Comparison of ENCODE assay signal across 9 cellular contexts in the genomic region with DNA sequence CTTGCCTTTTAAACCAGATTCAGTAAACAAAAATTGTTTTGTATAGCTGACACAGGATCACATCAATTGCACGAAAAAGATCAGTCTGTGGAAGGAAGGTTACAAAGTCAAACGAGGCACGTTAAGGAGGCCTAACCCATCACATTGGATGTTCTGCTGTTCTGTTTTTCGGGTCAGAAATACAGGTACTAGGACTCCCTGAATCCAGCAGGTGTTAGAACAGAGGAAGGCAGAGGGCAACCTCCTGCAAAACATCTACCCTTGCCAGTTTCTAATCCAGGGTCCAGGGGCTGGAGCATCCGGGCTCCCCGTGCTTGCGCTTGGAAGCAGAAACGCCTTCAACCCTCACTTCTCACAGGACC.
DNase-seq lines count a peak whose midpoint lies in the region; ATAC-seq and TF ChIP-seq lines count a peak whose summit lies in the region.
"Had no signal": no experiment of that assay in that cellular context is flagged by ENCODE, and none has a peak within 500 bp of the region (broad histone marks: within the 10 kb centered on the region; RNA-seq: fewer than 3 reads in every experiment).

No MANE protein-coding gene starts in this region.

- no peak overlapping the region for H3K27ac ChIP-seq in right lobe of liver
- H3K27ac ChIP-seq in testis: peak overlapping the region in 1 of 2 donors; percentile 36

- TF ChIP-seq CTCF in astrocyte of the cerebellum (IDR thresholded peaks at IDR 0.05; ENCODE audit: low read depth, low read length, missing control alignments) (no peak), right lobe of liver (IDR thresholded peaks at IDR 0.05) (no peak), testis (IDR thresholded peaks at IDR 0.05) (no peak)

- H3K9me3 Mint-ChIP-seq in activated T-helper 2 cell treated with anti-CD3 and anti-CD28 coated beads, Interferon-gamma antibody, Interleukin-2, Interleukin-4, amounts not matched to agents 10 μg/mL and 5 μg/mL and 100 μg/mL, durations not matched to agents 14 hours and 24 hours and 36 hours: no peaks in the 10 kb centered on the region

- TF ChIP-seq POLR2A in right lobe of liver (IDR thresholded peaks at IDR 0.05): no peak
- no peak for TF ChIP-seq POLR2A in testis (IDR thresholded peaks at IDR 0.05)

- no peaks in the 10 kb centered on the region for H3K36me3 ChIP-seq in right lobe of liver
- no peaks in the 10 kb centered on the region for H3K36me3 ChIP-seq in testis (ENCODE audit: low read depth, missing control alignments)

- WGBS in right lobe of liver (ENCODE audit: insufficient coverage, low coverage, low lambda C conversion rate, missing lambda C conversion rate): 31% methylated on average over 4 of the region's 8 CpGs
- WGBS in testis, 2 donors: 10 to 16% methylated on average over 4 to 8 of the region's 8 CpGs

- H3K27me3 ChIP-seq in right lobe of liver (no peaks in the 10 kb centered on the region), testis (no peaks in the 10 kb centered on the region)

- H3K4me3 Mint-ChIP-seq in activated T-helper 2 cell treated with anti-CD3 and anti-CD28 coated beads, Interferon-gamma antibody, Interleukin-2, Interleukin-4, amounts not matched to agents 10 μg/mL and 5 μg/mL and 100 μg/mL, durations not matched to agents 14 hours and 24 hours and 36 hours (ENCODE audit: low read depth): no peak overlapping the region

- H3K4me3 ChIP-seq in astrocyte of the cerebellum (ENCODE audit: low read depth, low read length) (peak overlapping the region; percentile 46), right lobe of liver (peak overlapping the region; percentile 36 to 45 (median 45)), testis (peak overlapping the region; percentile 53 to 64)

- H3K27ac Mint-ChIP-seq in activated T-helper 2 cell treated with anti-CD3 and anti-CD28 coated beads, Interferon-gamma antibody, Interleukin-2, Interleukin-4, amounts not matched to agents 10 μg/mL and 5 μg/mL and 100 μg/mL, durations not matched to agents 14 hours and 24 hours and 36 hours: no peak overlapping the region

- H3K27me3 Mint-ChIP-seq in activated T-helper 2 cell treated with anti-CD3 and anti-CD28 coated beads, Interferon-gamma antibody, Interleukin-2, Interleukin-4, amounts not matched to agents 10 μg/mL and 5 μg/mL and 100 μg/mL, durations not matched to agents 14 hours and 24 hours and 36 hours (ENCODE audit: low read depth): peaks cover 22% of the 10 kb centered on the region

- no peaks in the 10 kb centered on the region for H3K36me3 Mint-ChIP-seq in activated T-helper 2 cell treated with anti-CD3 and anti-CD28 coated beads, Interferon-gamma antibody, Interleukin-2, Interleukin-4, amounts not matched to agents 10 μg/mL and 5 μg/mL and 100 μg/mL, durations not matched to agents 14 hours and 24 hours and 36 hours (ENCODE audit: low read depth)

- peak; percentile 21 for DNase-seq in NCI-H146 (lab: John Stamatoyannopoulos, UW)
- DNase-seq in NCI-H146 treated with DMSO at 0.1 percent for 48 hours (lab: John Stamatoyannopoulos, UW; ENCODE audit: unreplicated experiment): no peak
- DNase-seq in astrocyte of the cerebellum (ENCODE audit: low read depth): no peak
- DNase-seq in right lobe of liver: no peak
- DNase-seq in testis: peak; percentile 16
- no peak for DNase-seq in activated T-helper 2 cell treated with anti-CD3 and anti-CD28 coated beads, Interferon-gamma antibody, Interleukin-2, Interleukin-4, amounts not matched to agents 10 μg/mL and 5 μg/mL and 100 μg/mL, durations not matched to agents 14 hours and 24 hours and 36 hours (ENCODE audit: low spot score)
- DNase-seq in cerebellar cortex (ENCODE audit: low spot score): no peak
- DNase-seq in NCI-H1048 (lab: John Stamatoyannopoulos, UW): no peak
- DNase-seq: NCI-H345 had no signal

- intact Hi-C loops in right lobe of liver (cut with DNase I): no loop called here
- intact Hi-C loops in testis (cut with DNase I; ENCODE audit: low total_unique reads): no loop called here
- intact Hi-C loops in activated T-helper 2 cell treated with anti-CD3 and anti-CD28 coated beads, Interferon-gamma antibody, Interleukin-2, Interleukin-4, amounts not matched to agents 10 μg/mL and 5 μg/mL and 100 μg/mL, durations not matched to agents 14 hours and 24 hours and 36 hours (cut with micrococcal nuclease): loop anchor here (2.0 kb wide), 1 partner anchor 34 kb away; no protein-coding TSS in a partner anchor

- peaks cover 2% of the 10 kb centered on the region for H3K4me1 Mint-ChIP-seq in activated T-helper 2 cell treated with anti-CD3 and anti-CD28 coated beads, Interferon-gamma antibody, Interleukin-2, Interleukin-4, amounts not matched to agents 10 μg/mL and 5 μg/mL and 100 μg/mL, durations not matched to agents 14 hours and 24 hours and 36 hours (ENCODE audit: low read depth)

- in situ Hi-C loops in astrocyte of the cerebellum (cut with HindIII; ENCODE audit: low sequenced_read_pairs): no loop called here

- peaks cover 0 to 5% (median 0%) of the 10 kb centered on the region in 4 donors for H3K9me3 ChIP-seq in right lobe of liver
- no peaks in the 10 kb centered on the region for H3K9me3 ChIP-seq in testis

- H3K4me1 ChIP-seq in right lobe of liver (peaks cover 0 to 10% (median 0%) of the 10 kb centered on the region in 4 donors), testis (no peaks in the 10 kb centered on the region)

- peak in 2 of 4 donors; percentile 8 to 12 for ATAC-seq in right lobe of liver

Comparison
In these comparisons a context has a peak if more than half of its experiments do, and no peak if none do; other contexts are left out.
1. DNase-seq: peak in NCI-H146 (single experiment) and testis (single experiment); none in NCI-H146 treated with DMSO at 0.1 percent for 48 hours (single experiment), astrocyte of the cerebellum (single experiment), right lobe of liver (0 of 3), activated T-helper 2 cell treated with anti-CD3 and anti-CD28 coated beads, Interferon-gamma antibody, Interleukin-2, Interleukin-4, amounts not matched to agents 10 μg/mL and 5 μg/mL and 100 μg/mL, durations not matched to agents 14 hours and 24 hours and 36 hours (single experiment), cerebellar cortex (single experiment) and NCI-H1048 (single experiment).
2. Peak in every context shown above with its lines, with median percentiles within 50 percentile points of each other: H3K4me3 ChIP-seq.